In the genomic region with DNA sequence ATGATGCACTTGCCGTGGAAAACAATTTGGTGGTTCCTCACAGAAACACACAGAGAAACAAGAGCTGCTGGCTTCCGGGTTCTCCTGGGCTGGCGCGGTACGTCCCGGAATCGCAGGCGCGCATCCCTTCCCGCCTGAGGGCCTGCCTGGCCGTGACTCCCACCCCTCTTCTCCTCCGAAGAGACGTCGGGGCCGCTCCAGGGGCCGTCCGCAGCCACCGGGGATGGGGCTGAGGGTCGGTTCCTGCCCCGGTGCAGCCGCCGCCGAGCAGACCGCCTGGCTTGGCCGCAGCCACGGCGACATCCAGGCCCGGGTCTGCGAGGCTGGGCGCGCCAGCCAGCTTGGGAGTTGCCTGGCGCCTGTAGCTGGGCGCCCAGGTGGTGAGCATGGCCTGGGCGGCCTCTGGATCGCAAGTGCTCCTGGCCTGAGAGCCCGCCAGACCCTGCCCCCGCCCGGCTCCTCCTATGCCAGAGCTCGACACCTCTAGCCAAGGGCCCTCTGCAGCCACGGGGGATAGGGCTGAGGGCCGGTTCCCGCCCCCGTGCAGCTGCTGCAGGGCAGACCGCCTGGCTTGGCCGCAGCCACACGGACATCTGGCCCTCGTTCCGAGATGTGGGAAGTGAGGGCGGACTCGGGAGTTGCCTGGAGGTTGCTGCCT, we compare ENCODE assay signal across 8 cellular contexts.
A peak's percentile ranks its signal among the peaks of the same experiment; 100 is the strongest.
DNase-seq lines count a peak whose midpoint lies in the region; ATAC-seq and TF ChIP-seq lines count a peak whose summit lies in the region.
"Not testable (repeated sequence)": the region's sequence is repeated elsewhere in the genome, so short reads cannot be mapped to it uniquely, and the experiment has no call there.

No MANE protein-coding gene starts in this region.

- H3K27me3 Mint-ChIP-seq in T-helper 2 cell treated with Interferon-gamma antibody and Interleukin-4, amounts not matched to agents 5 μg/mL and 100 μg/mL, for 36 hours (ENCODE audit: low read depth), result peaks cover 13% of the 10 kb centered on the region

- H3K27ac ChIP-seq in body of pancreas, result peak overlapping the region in 2 of 4 donors; percentile 18 to 39
- H3K27ac ChIP-seq in tibial artery, result not testable (repeated sequence)

- H3K27ac Mint-ChIP-seq in T-helper 2 cell treated with Interferon-gamma antibody and Interleukin-4, amounts not matched to agents 5 μg/mL and 100 μg/mL, for 36 hours, result peak overlapping the region; percentile 62

- peak overlapping the region; percentile 34 for H3K4me3 Mint-ChIP-seq in T-helper 2 cell treated with Interferon-gamma antibody and Interleukin-4, amounts not matched to agents 5 μg/mL and 100 μg/mL, for 36 hours

- not testable (repeated sequence) for TF ChIP-seq POLR2A in body of pancreas (IDR thresholded peaks at IDR 0.05)

- not testable (repeated sequence) for TF ChIP-seq CTCF in GM06990 (IDR thresholded peaks at IDR 0.05; ENCODE audit: insufficient read depth, low read length, poor library complexity, severe bottlenecking); body of pancreas (IDR thresholded peaks at IDR 0.05); tibial artery (IDR thresholded peaks at IDR 0.05)

- H3K4me3 ChIP-seq in GM06990 (replicated peaks; ENCODE audit: low read depth, low read length), result peak overlapping the region; percentile 62
- H3K4me3 ChIP-seq in body of pancreas, result peak overlapping the region; percentile 4 to 22
- H3K4me3 ChIP-seq in tibial artery, result peak overlapping the region; percentile 37 to 45

- not testable (repeated sequence) for H3K9me3 ChIP-seq in body of pancreas, tibial artery

- not testable (repeated sequence) for H3K9me3 Mint-ChIP-seq in T-helper 2 cell treated with Interferon-gamma antibody and Interleukin-4, amounts not matched to agents 5 μg/mL and 100 μg/mL, for 36 hours

- not testable (repeated sequence) for H3K4me1 Mint-ChIP-seq in T-helper 2 cell treated with Interferon-gamma antibody and Interleukin-4, amounts not matched to agents 5 μg/mL and 100 μg/mL, for 36 hours (ENCODE audit: low read depth)

- H3K36me3 ChIP-seq in GM06990 (ENCODE audit: control insufficient read depth, insufficient read depth, low read length); body of pancreas (replicated peaks in 1 of 2; ENCODE audit: insufficient read depth in 1 of 2, low read depth in 2 of 2); tibial artery: not testable (repeated sequence)

- H3K4me1 ChIP-seq in body of pancreas (peaks cover 14% of the 10 kb centered on the region), tibial artery (peaks cover 0 to 16% (median 15%) of the 10 kb centered on the region in 4 donors)

- 0 to 1% methylated on average over 25 to 48 of the region's 50 CpGs for WGBS in body of pancreas, 2 donors

- peak; percentile 44 for ATAC-seq in GM21717 (IDR thresholded peaks at IDR 0.05; ENCODE audit: unreplicated experiment)
- ATAC-seq in HG03378 (IDR thresholded peaks at IDR 0.05; ENCODE audit: unreplicated experiment), result peak; percentile 12
- ATAC-seq in body of pancreas, result peak; percentile 31
- peak; percentile 35 to 65 for ATAC-seq in left cardiac atrium

- not testable (repeated sequence) for H3K36me3 Mint-ChIP-seq in T-helper 2 cell treated with Interferon-gamma antibody and Interleukin-4, amounts not matched to agents 5 μg/mL and 100 μg/mL, for 36 hours (ENCODE audit: low read depth)

- not testable (repeated sequence) for H3K27me3 ChIP-seq in GM06990 (replicated peaks; ENCODE audit: control insufficient read depth, insufficient read depth, low read length); body of pancreas
- H3K27me3 ChIP-seq in tibial artery, result peaks cover 0 to 23% of the 10 kb centered on the region in 2 donors

- peak; percentile 51 for DNase-seq in GM06990 (ENCODE audit: extremely low read depth, insufficient read length)
- peak; percentile 40 for DNase-seq in T-helper 2 cell treated with Interferon-gamma antibody and Interleukin-4, amounts not matched to agents 5 μg/mL and 100 μg/mL, for 36 hours (ENCODE audit: low spot score)
- peak in 1 of 4 donors; percentile 23 for DNase-seq in body of pancreas
- not testable (repeated sequence) for DNase-seq in left cardiac atrium
- DNase-seq in pons (ENCODE audit: low spot score), result peak; percentile 42
- peak in 1 of 2 donors; percentile 64 for DNase-seq in tibial artery

- intact Hi-C loops in body of pancreas (cut with DNase I); left cardiac atrium (cut with DNase I); tibial artery (cut with DNase I; ENCODE audit: low total_unique reads): not testable (repeated sequence)
